ENCODE assay signal across 8 cellular contexts in the genomic region with DNA sequence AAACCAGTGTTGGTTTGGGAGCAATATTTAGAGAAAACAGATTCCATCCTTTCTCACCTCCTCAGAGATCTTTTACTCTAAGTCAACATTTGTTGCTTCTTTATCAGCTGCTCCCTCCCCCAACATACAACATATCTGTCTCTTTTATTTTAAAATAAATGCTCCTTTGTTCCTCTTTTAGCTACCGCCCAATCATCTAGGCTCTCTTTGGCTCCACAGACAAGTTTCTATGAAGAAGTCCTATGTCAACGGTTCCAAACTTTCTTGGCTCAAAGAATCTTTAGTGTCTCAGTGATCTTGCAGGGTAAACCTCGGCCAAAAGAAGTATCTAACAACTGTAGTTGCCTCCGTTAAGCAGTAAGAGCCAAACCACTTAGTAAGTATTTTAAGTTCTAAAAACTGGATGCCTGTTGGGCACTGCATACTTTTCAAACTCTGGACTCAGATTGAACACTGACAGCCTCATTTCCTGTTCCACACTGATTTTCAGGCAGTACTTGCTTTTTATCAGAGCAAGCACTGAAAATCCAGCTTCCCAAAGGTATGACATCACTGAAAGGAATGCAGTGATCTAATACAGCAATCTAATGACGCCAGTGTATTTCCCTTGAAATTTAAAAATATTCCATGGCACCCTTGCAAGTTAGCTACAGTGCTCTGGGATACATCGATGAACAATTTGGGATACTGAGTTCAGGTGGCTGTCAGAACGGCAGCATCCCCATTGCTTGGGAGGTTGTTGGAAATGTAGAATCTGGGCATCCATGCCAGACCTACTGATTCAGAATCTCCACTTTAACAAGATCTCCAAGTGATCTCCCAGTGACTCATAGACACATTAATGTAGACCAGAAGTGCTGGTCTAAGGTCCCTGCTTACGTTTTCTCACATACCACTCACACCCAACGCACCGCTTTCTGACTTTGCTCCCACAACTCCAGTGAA. TPM values are rescaled to one million over a fixed set of nuclear protein-coding genes. Genes with fewer than 3 reads are reported as not detected.
DNase-seq lines count a peak whose midpoint lies in the region; ATAC-seq, FAIRE-seq and TF ChIP-seq lines count a peak whose summit lies in the region.

No MANE protein-coding gene starts in this region.

- peaks cover 90% of the 10 kb centered on the region for H3K79me2 ChIP-seq in K562 (ENCODE audit: control insufficient read depth, insufficient read depth, low read length)

- H3K4me1 ChIP-seq in K562 (replicated peaks in 1 of 2; ENCODE audit: control insufficient read depth in 2 of 2, insufficient read depth in 2 of 2, low read length in 2 of 2) (peaks cover 0 to 4% of the 10 kb centered on the region in 2 experiments; a peak in 3 of 5 replicates), thoracic aorta (ENCODE audit: control insufficient read depth in 1 of 2, low read depth in 2 of 2) (peaks cover 14 to 21% of the 10 kb centered on the region in 2 donors)

- FAIRE-seq in K562 (lab: Jason Lieb, UNC) = no peak

- H3K9ac ChIP-seq in K562 (ENCODE audit: insufficient read depth in 1 of 2, low read depth in 2 of 2, low read length in 2 of 2) = no peak overlapping the region

- POLR2A ChIA-PET in K562 (lab: Yijun Ruan, JAX) = interaction anchor here (0.7 to 1.1 kb wide), 4 partner anchors 9 to 26 kb away, joined by 3 to 4 read pairs (median 3); a partner anchor contains a TSS

- H3K27me3 ChIP-seq in K562 (ENCODE audit: control insufficient read depth in 2 of 2, insufficient read depth in 2 of 2, low read length in 2 of 2) (no peaks in the 10 kb centered on the region), thoracic aorta (replicated peaks; ENCODE audit: insufficient read depth) (no peaks in the 10 kb centered on the region)

- peaks cover 23% of the 10 kb centered on the region for H4K20me1 ChIP-seq in K562 (replicated peaks; ENCODE audit: control insufficient read depth, insufficient read depth, low read length)

- ATAC-seq in K562 = no peak
- peak; percentile 99 for ATAC-seq in thoracic aorta (ENCODE audit: insufficient number of reproducible peaks, low FRiP score, low read depth)
- no peak for ATAC-seq in GM19452 (IDR thresholded peaks at IDR 0.05; ENCODE audit: unreplicated experiment)
- ATAC-seq in GM21786 (IDR thresholded peaks at IDR 0.05; ENCODE audit: unreplicated experiment) = no peak
- ATAC-seq in GM21723 (IDR thresholded peaks at IDR 0.05; ENCODE audit: unreplicated experiment) = no peak

- BruUV-seq in K562 (replicated peaks; lab: Mats Ljungman, UMichigan) = no TSS peak

- no peak overlapping the region for H3K27ac ChIP-seq in K562 (ENCODE audit: extremely low read depth, low read depth, low read length)
- peak overlapping the region; percentile 59 to 79 for H3K27ac ChIP-seq in thoracic aorta

- H3K36me3 ChIP-seq in K562 (ENCODE audit: control insufficient read depth, insufficient read depth, low read length) = peaks cover 2% of the 10 kb centered on the region; the same call in 1 of the 3 replicates
- H3K36me3 ChIP-seq in thoracic aorta = no peaks in the 10 kb centered on the region

- H3K4me3 ChIP-seq in K562 (no peak overlapping the region), thoracic aorta (peak overlapping the region; percentile 46)

- no peaks in the 10 kb centered on the region for H3K9me3 ChIP-seq in K562 (replicated peaks; ENCODE audit: control insufficient read depth, insufficient read depth, low read depth, low read length)
- H3K9me3 ChIP-seq in thoracic aorta = no peaks in the 10 kb centered on the region

- TF ChIP-seq CTCF in K562 (IDR thresholded peaks at IDR 0.05 in 2 of 3, conservative IDR thresholded peaks at IDR 0.05 in 1 of 3; ENCODE audit: insufficient read depth in 2 of 3, low read depth in 1 of 3, low read length in 3 of 3) (no peak), thoracic aorta (IDR thresholded peaks at IDR 0.05) (no peak)

- intact Hi-C loops in K562 (cut with micrococcal nuclease) = no loop called here

- no peak overlapping the region for H2AFZ ChIP-seq in K562 (ENCODE audit: low read depth, low read length)

- CTCF ChIA-PET in K562 (lab: Yijun Ruan, JAX; ENCODE audit: low intra/inter-chr PET ratio) = no interaction called here

- in situ Hi-C loops in K562 (cut with MboI) = no loop called here

- DNase-seq in HT1080 (ENCODE audit: low read depth) (peak; percentile 91), K562 (ENCODE audit: extremely low read depth in 1 of 4, low spot score in 3 of 4) (no peak), kidney tubule cell (ENCODE audit: low spot score) (peak; percentile 94), thoracic aorta (ENCODE audit: low spot score) (no peak), HuH-7.5 (ENCODE audit: low spot score) (no peak)

- H3K9me1 ChIP-seq in K562 (ENCODE audit: control insufficient read depth, insufficient read depth, low read length) = no peaks in the 10 kb centered on the region

- no peak for TF ChIP-seq EP300 in K562 (IDR thresholded peaks at IDR 0.05; ENCODE audit: low read length)

- no peak for TF ChIP-seq POLR2A in K562 (conservative IDR thresholded peaks at IDR 0.05)

- 70% methylated on average over 10 of the region's 10 CpGs for WGBS in K562 (ENCODE audit: insufficient coverage, low coverage, missing lambda C conversion rate)

- TF ChIP-seq RAD21 in K562 (CRISPR knock-in tag; conservative IDR thresholded peaks at IDR 0.05 in 1 of 2, IDR thresholded peaks at IDR 0.05 in 1 of 2) = no peak

- H3K4me2 ChIP-seq in K562 (ENCODE audit: insufficient read depth, low read length) = no peak overlapping the region

RNA-seq across cellular contexts. Expression of a gene that starts 26.8 kb away (rescaled TPM):
- total RNA-seq in HT1080 (2014; rRNA removed; shearing (Covaris generic)) = 24.9 and 25.8 TPM in 2 replicates
- 27.3 and 33.7 TPM in 2 replicates for polyA plus RNA-seq in HT1080 (2015; cell fraction: cytosol; rRNA removed)
- polyA plus RNA-seq in HT1080 (2015; cell fraction: nucleus; rRNA removed) = 17.9 and 21.7 TPM in 2 replicates
- total RNA-seq in K562 (2011; cell fraction: chromatin; rRNA removed; ENCODE audit: low replicate concordance) = 9.0 and 24.6 TPM in 2 replicates
- 8.0 and 10.8 TPM in 2 replicates for total RNA-seq in K562 (2011; cell fraction: nucleolus; rRNA removed)
- total RNA-seq in K562 (2011; cell fraction: nucleoplasm; rRNA removed) = 13.1 and 13.6 TPM in 2 replicates
- total RNA-seq in K562 (2014; rRNA removed) = 18.4 TPM in 2 replicates
- 30.7 and 31.8 TPM in 2 replicates for total RNA-seq in K562 (2014; rRNA removed; fragmentation: Illumina TruSeq; extraction: Trizol)
- 31.4 and 32.9 TPM in 2 replicates for total RNA-seq in K562 (2015; rRNA removed; fragmentation: Illumina TruSeq; extraction: Trizol)
- 24.6 and 25.0 TPM in 2 replicates for total RNA-seq in K562 (2021)
- 38.2 and 54.3 TPM in 2 replicates for polyA plus RNA-seq in K562 (2011; rRNA removed)
- polyA plus RNA-seq in K562 (2011; cell fraction: cytosol; rRNA removed) = 13.5 and 21.9 TPM in 2 replicates
- polyA plus RNA-seq in K562 (2011; cell fraction: nucleus; rRNA removed) = 6.9 and 13.0 TPM in 2 replicates
- 18.9 and 39.6 TPM in 2 replicates for polyA plus RNA-seq in K562 (2012)
- polyA plus RNA-seq in K562 (2014; fragmentation: Illumina TruSeq; extraction: Trizol) = 27.1 and 29.3 TPM in 2 replicates
- polyA plus RNA-seq in K562 (2014; fragmentation: Nextera tagmentation; extraction: Ambion mirVana) = 1 to 10 TPM; 5.2 to 5.6 TPM
- 14.1 and 17.2 TPM in 2 replicates for polyA plus RNA-seq in K562 (2014; rRNA removed)
- polyA minus RNA-seq in K562 (2011; rRNA and poly(A)+ RNA removed) = 106 and 110 TPM in 2 replicates
- 25.7 and 40.9 TPM in 2 replicates for polyA minus RNA-seq in K562 (2011; cell fraction: cytosol; rRNA and poly(A)+ RNA removed)
- 13.1 and 21.5 TPM in 2 replicates for polyA minus RNA-seq in K562 (2011; cell fraction: nucleus; rRNA and poly(A)+ RNA removed)
- total RNA-seq in thoracic aorta = 10 to 100 TPM; 40.6 to 42.7 TPM

RNA-seq across cellular contexts. Expression of a gene that starts 57.2 kb away (rescaled TPM):
- total RNA-seq in HT1080 (2014; rRNA removed; shearing (Covaris generic)) = 8.6 TPM in 2 replicates
- polyA plus RNA-seq in HT1080 (2015; cell fraction: cytosol; rRNA removed) = 7.1 and 7.7 TPM in 2 replicates
- polyA plus RNA-seq in HT1080 (2015; cell fraction: nucleus; rRNA removed) = 11.4 and 12.2 TPM in 2 replicates
- total RNA-seq in K562 (2011; cell fraction: chromatin; rRNA removed; ENCODE audit: low replicate concordance) = 42.1 and 69.3 TPM in 2 replicates
- total RNA-seq in K562 (2011; cell fraction: nucleolus; rRNA removed) = 30.9 and 32.4 TPM in 2 replicates
- 37.6 and 46.4 TPM in 2 replicates for total RNA-seq in K562 (2011; cell fraction: nucleoplasm; rRNA removed)
- total RNA-seq in K562 (2014; rRNA removed) (28.6 and 32.5 TPM in 2 replicates), K562 (2014; rRNA removed; fragmentation: Illumina TruSeq; extraction: Trizol) (21.7 and 23.8 TPM in 2 replicates), K562 (2015; rRNA removed; fragmentation: Illumina TruSeq; extraction: Trizol) (28.2 and 31.7 TPM in 2 replicates), K562 (2021) (21.2 and 23.3 TPM in 2 replicates), thoracic aorta (10 to 100 TPM; 12.7 to 18.4 TPM)
- polyA plus RNA-seq in K562 (2011; rRNA removed) (11.0 and 16.9 TPM in 2 replicates), K562 (2014; fragmentation: Illumina TruSeq; extraction: Trizol) (17.2 and 22.4 TPM in 2 replicates), K562 (2014; fragmentation: Nextera tagmentation; extraction: Ambion mirVana) (10 to 100 TPM in 1 of 2 experiments, 1 to 10 TPM in 1; 8.1 to 10.1 TPM), K562 (2014; rRNA removed) (20.0 and 21.7 TPM in 2 replicates)
- polyA plus RNA-seq in K562 (2011; cell fraction: cytosol; rRNA removed) = 12.1 and 12.4 TPM in 2 replicates
- polyA plus RNA-seq in K562 (2011; cell fraction: nucleus; rRNA removed) = 16.3 and 17.6 TPM in 2 replicates
- polyA plus RNA-seq in K562 (2012) = 8.8 and 11.4 TPM in 2 replicates
- polyA minus RNA-seq in K562 (2011; rRNA and poly(A)+ RNA removed) = 31.0 and 32.1 TPM in 2 replicates
- 16.0 and 19.6 TPM in 2 replicates for polyA minus RNA-seq in K562 (2011; cell fraction: cytosol; rRNA and poly(A)+ RNA removed)
- polyA minus RNA-seq in K562 (2011; cell fraction: nucleus; rRNA and poly(A)+ RNA removed) = 21.9 and 37.9 TPM in 2 replicates

RNA-seq across cellular contexts. Expression of a gene that starts 57.7 kb away (rescaled TPM):
- total RNA-seq in HT1080 (2014; rRNA removed; shearing (Covaris generic)) = 7.3 and 7.4 TPM in 2 replicates
- polyA plus RNA-seq in HT1080 (2015; cell fraction: cytosol; rRNA removed) = 6.3 and 7.3 TPM in 2 replicates
- 13.0 and 14.3 TPM in 2 replicates for polyA plus RNA-seq in HT1080 (2015; cell fraction: nucleus; rRNA removed)
- 11.3 and 16.8 TPM in 2 replicates for total RNA-seq in K562 (2011; cell fraction: chromatin; rRNA removed; ENCODE audit: low replicate concordance)
- 8.8 and 9.3 TPM in 2 replicates for total RNA-seq in K562 (2011; cell fraction: nucleolus; rRNA removed)
- 10.6 and 12.0 TPM in 2 replicates for total RNA-seq in K562 (2011; cell fraction: nucleoplasm; rRNA removed)
- 6.9 and 7.1 TPM in 2 replicates for total RNA-seq in K562 (2014; rRNA removed)
- total RNA-seq in K562 (2014; rRNA removed; fragmentation: Illumina TruSeq; extraction: Trizol) = 12.7 and 13.2 TPM in 2 replicates
- 12.8 and 13.2 TPM in 2 replicates for total RNA-seq in K562 (2015; rRNA removed; fragmentation: Illumina TruSeq; extraction: Trizol)
- 12.1 and 13.6 TPM in 2 replicates for total RNA-seq in K562 (2021)
- 5.3 and 5.9 TPM in 2 replicates for polyA plus RNA-seq in K562 (2011; rRNA removed)
- 2.3 and 3.5 TPM in 2 replicates for polyA plus RNA-seq in K562 (2011; cell fraction: cytosol; rRNA removed)
- 6.2 and 6.5 TPM in 2 replicates for polyA plus RNA-seq in K562 (2011; cell fraction: nucleus; rRNA removed)
- 5.0 and 5.2 TPM in 2 replicates for polyA plus RNA-seq in K562 (2012)
- polyA plus RNA-seq in K562 (2014; fragmentation: Illumina TruSeq; extraction: Trizol) = 7.1 and 7.7 TPM in 2 replicates
- polyA plus RNA-seq in K562 (2014; fragmentation: Nextera tagmentation; extraction: Ambion mirVana) = 1 to 10 TPM; 2.1 to 4.2 TPM
- 5.7 and 7.2 TPM in 2 replicates for polyA plus RNA-seq in K562 (2014; rRNA removed)
- 13.4 and 14.7 TPM in 2 replicates for polyA minus RNA-seq in K562 (2011; rRNA and poly(A)+ RNA removed)
- 7.4 and 7.5 TPM in 2 replicates for polyA minus RNA-seq in K562 (2011; cell fraction: cytosol; rRNA and poly(A)+ RNA removed)
- 5.3 and 10.2 TPM in 2 replicates for polyA minus RNA-seq in K562 (2011; cell fraction: nucleus; rRNA and poly(A)+ RNA removed)
- 10 to 100 TPM; 15.0 to 21.7 TPM for total RNA-seq in thoracic aorta

Comparison
In these comparisons a context has a peak if more than half of its experiments do, and no peak if none do; other contexts are left out.
1. DNase-seq: peak in HT1080 (single experiment) and kidney tubule cell (single experiment); none in K562 (0 of 4), thoracic aorta (single experiment) and HuH-7.5 (single experiment).